In genomic region chr5:74927336-74927735, GRCh38 we compare ENCODE assay signal across 16 cellular contexts.
A peak's percentile ranks its signal among the peaks of the same experiment; 100 is the strongest.
DNase-seq lines count a peak whose midpoint lies in the region; ATAC-seq and TF ChIP-seq lines count a peak whose summit lies in the region.
"Had no signal": no experiment of that assay in that cellular context is flagged by ENCODE, and none has a peak within 500 bp of the region (broad histone marks: within the 10 kb centered on the region; RNA-seq: fewer than 3 reads in every experiment).

No MANE protein-coding gene starts in this region.

- no peak for TF ChIP-seq CTCF in IMR-90 (conservative IDR thresholded peaks at IDR 0.05; ENCODE audit: low read depth, low read length)
- no peak for TF ChIP-seq CTCF in esophagus muscularis mucosa (IDR thresholded peaks at IDR 0.05)
- TF ChIP-seq CTCF in nephron (IDR thresholded peaks at IDR 0.05; ENCODE audit: unreplicated experiment in 3 of 3): no peak
- TF ChIP-seq CTCF in WERI-Rb-1 (IDR thresholded peaks at IDR 0.05; ENCODE audit: low read depth, low read length): no peak

- H3K9ac ChIP-seq in IMR-90 (ENCODE audit: low read depth, low read length): no peak overlapping the region
- H3K9ac ChIP-seq in mesendoderm (ENCODE audit: low read length): no peak overlapping the region

- no peaks in the 10 kb centered on the region for H3K9me3 Mint-ChIP-seq in nephron
- H3K9me3 Mint-ChIP-seq: CD8-positive, alpha-beta T cell had no signal

- H2BK15ac ChIP-seq in IMR-90 (ENCODE audit: low read depth, low read length): no peak overlapping the region
- no peak overlapping the region for H2BK15ac ChIP-seq in mesendoderm (replicated peaks; ENCODE audit: low read depth)

- WGBS in IMR-90 (ENCODE audit: extremely low coverage in 2 of 2, insufficient read length in 1 of 2), 2 experiments: no CpG with 5 or more reads among the region's 2 CpGs
- 87% methylated on average over 2 of the region's 2 CpGs for WGBS in esophagus muscularis mucosa
- no CpG with 5 or more reads among the region's 2 CpGs for WGBS in mesendoderm (ENCODE audit: extremely low coverage, insufficient coverage, low lambda C conversion rate)

- H2AK9ac ChIP-seq in IMR-90 (replicated peaks; ENCODE audit: low read depth, low read length, poor library complexity): no peak overlapping the region

- H3K4me3 ChIP-seq in IMR-90 (ENCODE audit: insufficient read depth, low read depth, low read length): no peak overlapping the region
- no peak overlapping the region for H3K4me3 ChIP-seq in esophagus muscularis mucosa
- H3K4me3 ChIP-seq in WERI-Rb-1 (ENCODE audit: low read depth, low read length): no peak overlapping the region
- no peak overlapping the region for H3K4me3 ChIP-seq in mesendoderm (ENCODE audit: low read length)
- H3K4me3 ChIP-seq: A549 had no signal

- peak overlapping the region; percentile 8; the same call in 1 of the 2 replicates for H2BK120ac ChIP-seq in IMR-90 (ENCODE audit: low read depth, low read length)
- H2BK120ac ChIP-seq in mesendoderm (ENCODE audit: low read depth, low read length): no peak overlapping the region

- no TSS peak for BruUV-seq in IMR-90 (replicated peaks; lab: Mats Ljungman, UMichigan)

- no peak overlapping the region for H3K18ac ChIP-seq in IMR-90 (ENCODE audit: low read depth, low read length)
- no peak overlapping the region for H3K18ac ChIP-seq in mesendoderm (ENCODE audit: low read length)

- H2BK5ac ChIP-seq in IMR-90 (ENCODE audit: low read depth, low read length, poor library complexity, severe bottlenecking) (no peak overlapping the region), mesendoderm (ENCODE audit: low read length) (no peak overlapping the region)

- no peak for DNase-seq in IMR-90
- peak; percentile 72 for DNase-seq in esophagus muscularis mucosa (ENCODE audit: extremely low spot score)
- no peak for DNase-seq in WERI-Rb-1
- no peak for DNase-seq in mesendoderm
- DNase-seq in foreskin melanocyte: no peak
- DNase-seq: CD8-positive, alpha-beta T cell; COR-L47; DMS153; DMS79 treated with DMSO at 0.1 percent for 48 hours; EL; GF-D8 had no signal

- no peaks in the 10 kb centered on the region for H3K9me3 ChIP-seq in IMR-90 (ENCODE audit: control insufficient read depth, insufficient read depth, low read length)
- H3K9me3 ChIP-seq in esophagus muscularis mucosa: no peaks in the 10 kb centered on the region
- no peaks in the 10 kb centered on the region for H3K9me3 ChIP-seq in WERI-Rb-1 (ENCODE audit: severe bottlenecking)
- H3K9me3 ChIP-seq: A549 had no signal

- H4K20me1 ChIP-seq in IMR-90 (ENCODE audit: insufficient read depth, low read length): no peaks in the 10 kb centered on the region

- H3K27ac ChIP-seq in IMR-90 (ENCODE audit: insufficient read depth, low read length): no peak overlapping the region
- H3K27ac ChIP-seq in esophagus muscularis mucosa (replicated peaks in 1 of 4): no peak overlapping the region
- no peak overlapping the region for H3K27ac ChIP-seq in WERI-Rb-1
- H3K27ac ChIP-seq in mesendoderm (ENCODE audit: low read depth, low read length): no peak overlapping the region
- H3K27ac ChIP-seq: A549 had no signal

- no peak for ATAC-seq in IMR-90 (ENCODE audit: low read depth)
- ATAC-seq in GM21515 (IDR thresholded peaks at IDR 0.05; ENCODE audit: unreplicated experiment): no peak
- ATAC-seq: A549; CD8-positive, alpha-beta T cell; HCT116 had no signal

- peak overlapping the region in 2 of 3 experiments; percentile 45 to 49 for H3K27ac Mint-ChIP-seq in nephron
- H3K27ac Mint-ChIP-seq: CD14-positive monocyte; CD8-positive, alpha-beta T cell had no signal

- POLR2A ChIA-PET in IMR-90 (lab: Charles Lee; ENCODE audit: unreplicated experiment): no interaction called here

- H3K23ac ChIP-seq in IMR-90 (ENCODE audit: low read depth, low read length) (no peak overlapping the region), mesendoderm (ENCODE audit: low read length) (no peak overlapping the region)

- H4K5ac ChIP-seq in IMR-90 (ENCODE audit: low read depth, low read length): no peak overlapping the region
- H4K5ac ChIP-seq in mesendoderm (ENCODE audit: low read length): no peak overlapping the region

- H4K91ac ChIP-seq in IMR-90 (ENCODE audit: insufficient read depth, low read depth, low read length): no peak overlapping the region

- dilution Hi-C loops in IMR-90 (cut with HindIII; ENCODE audit: low sequenced_read_pairs, unreplicated experiment): no loop called here

- no peak overlapping the region for H2BK20ac ChIP-seq in IMR-90 (ENCODE audit: low read depth, low read length)

- no peak overlapping the region for H2AK5ac ChIP-seq in IMR-90 (ENCODE audit: low read depth, low read length)
- H2AK5ac ChIP-seq in mesendoderm (ENCODE audit: low read length): no peak overlapping the region

- H3K27me3 ChIP-seq in IMR-90 (ENCODE audit: control insufficient read depth, insufficient read depth, low read length) (no peaks in the 10 kb centered on the region), esophagus muscularis mucosa (no peaks in the 10 kb centered on the region), WERI-Rb-1 (ENCODE audit: insufficient read depth, low read depth, severe bottlenecking) (no peaks in the 10 kb centered on the region), mesendoderm (ENCODE audit: insufficient read depth, low read length, poor library complexity) (no peaks in the 10 kb centered on the region)

- no peaks in the 10 kb centered on the region for H3K36me3 ChIP-seq in IMR-90 (ENCODE audit: control insufficient read depth, insufficient read depth, low read length)
- H3K36me3 ChIP-seq in esophagus muscularis mucosa: no peaks in the 10 kb centered on the region
- H3K36me3 ChIP-seq in WERI-Rb-1: no peaks in the 10 kb centered on the region
- H3K36me3 ChIP-seq in mesendoderm (ENCODE audit: control insufficient read depth, insufficient read depth, low read length): no peaks in the 10 kb centered on the region

- H3K4me1 ChIP-seq in IMR-90 (ENCODE audit: control insufficient read depth, insufficient read depth, low read length) (peaks cover 3% of the 10 kb centered on the region), esophagus muscularis mucosa (no peaks in the 10 kb centered on the region), mesendoderm (ENCODE audit: control insufficient read depth, low read depth, low read length) (no peaks in the 10 kb centered on the region)
- H3K4me1 ChIP-seq: A549 had no signal

- H2AFZ ChIP-seq in IMR-90 (replicated peaks; ENCODE audit: low read length, poor library complexity): no peak overlapping the region

- no peak overlapping the region for H3K56ac ChIP-seq in IMR-90 (ENCODE audit: extremely low read depth, insufficient read depth, low read length)
- no peak overlapping the region for H3K56ac ChIP-seq in mesendoderm (ENCODE audit: low read length)

- H3K14ac ChIP-seq in IMR-90 (replicated peaks; ENCODE audit: low read depth, low read length): no peak overlapping the region

- no peak overlapping the region for H3K4me3 Mint-ChIP-seq in nephron
- H3K4me3 Mint-ChIP-seq: CD14-positive monocyte; CD8-positive, alpha-beta T cell had no signal

- TF ChIP-seq POLR2A in IMR-90 (IDR thresholded peaks at IDR 0.05; ENCODE audit: low read depth, low read length): no peak
- TF ChIP-seq POLR2A in esophagus muscularis mucosa (IDR thresholded peaks at IDR 0.05; ENCODE audit: low read depth): no peak

- CTCF ChIA-PET in IMR-90 (lab: Yijun Ruan, JAX): no interaction called here

- H4K8ac ChIP-seq in IMR-90 (ENCODE audit: low read depth in 2 of 2, low read length in 2 of 2): no peak overlapping the region
- no peak overlapping the region for H4K8ac ChIP-seq in mesendoderm (ENCODE audit: low read depth, low read length)

- intact Hi-C loops in IMR-90 (cut with micrococcal nuclease) (loop anchor here (2.0 to 5.0 kb wide), 3 partner anchors 337 to 1330 kb away; partner anchors contain the start of gene HMGCR), esophagus muscularis mucosa (cut with DNase I) (loop anchor here (10.0 kb wide), 1 partner anchor 337 kb away; no protein-coding TSS in a partner anchor)

- no peak for TF ChIP-seq EP300 in esophagus muscularis mucosa (IDR thresholded peaks at IDR 0.05)

- H3K79me2 ChIP-seq in mesendoderm (ENCODE audit: control insufficient read depth, insufficient read depth, low read length): no peaks in the 10 kb centered on the region

- no peaks in the 10 kb centered on the region for H3K36me3 Mint-ChIP-seq in nephron (ENCODE audit: low read depth)
- H3K36me3 Mint-ChIP-seq: CD14-positive monocyte; CD8-positive, alpha-beta T cell had no signal

- H3K79me1 ChIP-seq in IMR-90 (ENCODE audit: low read depth in 1 of 2, low read length in 2 of 2) (no peaks in the 10 kb centered on the region), mesendoderm (ENCODE audit: low read length) (no peaks in the 10 kb centered on the region)

- no peak overlapping the region for H3K4me2 ChIP-seq in IMR-90 (ENCODE audit: low read depth, low read length)
- H3K4me2 ChIP-seq in mesendoderm (ENCODE audit: low read length): no peak overlapping the region
- H3K4me2 ChIP-seq: A549 had no signal

- no peaks in the 10 kb centered on the region for H3K4me1 Mint-ChIP-seq in nephron

- in situ Hi-C loops in IMR-90 (cut with MboI; ENCODE audit: low sequenced_read_pairs): no loop called here

- no peak for TF ChIP-seq RAD21 in IMR-90 (IDR thresholded peaks at IDR 0.05; ENCODE audit: low read length)

- H3K4ac ChIP-seq in IMR-90 (ENCODE audit: low read depth, low read length) (no peak overlapping the region), mesendoderm (ENCODE audit: low read depth, low read length) (no peak overlapping the region)

- H3K27me3 Mint-ChIP-seq in nephron (ENCODE audit: low read depth): peaks cover 1% of the 10 kb centered on the region

- H3K9me1 ChIP-seq in IMR-90 (ENCODE audit: insufficient read depth, low read length): no peaks in the 10 kb centered on the region

TF ChIP-seq in IMR-90, 13 proteins besides CTCF, POLR2A, EP300 and RAD21:
- TF ChIP-seq MAZ (IDR thresholded peaks at IDR 0.05; ENCODE audit: borderline replicate concordance, low read depth, low read length): no peak
- TF ChIP-seq, protein P1, sequence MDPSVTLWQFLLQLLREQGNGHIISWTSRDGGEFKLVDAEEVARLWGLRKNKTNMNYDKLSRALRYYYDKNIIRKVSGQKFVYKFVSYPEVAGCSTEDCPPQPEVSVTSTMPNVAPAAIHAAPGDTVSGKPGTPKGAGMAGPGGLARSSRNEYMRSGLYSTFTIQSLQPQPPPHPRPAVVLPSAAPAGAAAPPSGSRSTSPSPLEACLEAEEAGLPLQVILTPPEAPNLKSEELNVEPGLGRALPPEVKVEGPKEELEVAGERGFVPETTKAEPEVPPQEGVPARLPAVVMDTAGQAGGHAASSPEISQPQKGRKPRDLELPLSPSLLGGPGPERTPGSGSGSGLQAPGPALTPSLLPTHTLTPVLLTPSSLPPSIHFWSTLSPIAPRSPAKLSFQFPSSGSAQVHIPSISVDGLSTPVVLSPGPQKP (IDR thresholded peaks at IDR 0.05; ENCODE audit: borderline replicate concordance, low read depth, low read length): no peak
- TF ChIP-seq RCOR1 (IDR thresholded peaks at IDR 0.05; ENCODE audit: insufficient replicate concordance, low read length): no peak
